29 cellular contexts compared by ENCODE assay signal in the genomic region with DNA sequence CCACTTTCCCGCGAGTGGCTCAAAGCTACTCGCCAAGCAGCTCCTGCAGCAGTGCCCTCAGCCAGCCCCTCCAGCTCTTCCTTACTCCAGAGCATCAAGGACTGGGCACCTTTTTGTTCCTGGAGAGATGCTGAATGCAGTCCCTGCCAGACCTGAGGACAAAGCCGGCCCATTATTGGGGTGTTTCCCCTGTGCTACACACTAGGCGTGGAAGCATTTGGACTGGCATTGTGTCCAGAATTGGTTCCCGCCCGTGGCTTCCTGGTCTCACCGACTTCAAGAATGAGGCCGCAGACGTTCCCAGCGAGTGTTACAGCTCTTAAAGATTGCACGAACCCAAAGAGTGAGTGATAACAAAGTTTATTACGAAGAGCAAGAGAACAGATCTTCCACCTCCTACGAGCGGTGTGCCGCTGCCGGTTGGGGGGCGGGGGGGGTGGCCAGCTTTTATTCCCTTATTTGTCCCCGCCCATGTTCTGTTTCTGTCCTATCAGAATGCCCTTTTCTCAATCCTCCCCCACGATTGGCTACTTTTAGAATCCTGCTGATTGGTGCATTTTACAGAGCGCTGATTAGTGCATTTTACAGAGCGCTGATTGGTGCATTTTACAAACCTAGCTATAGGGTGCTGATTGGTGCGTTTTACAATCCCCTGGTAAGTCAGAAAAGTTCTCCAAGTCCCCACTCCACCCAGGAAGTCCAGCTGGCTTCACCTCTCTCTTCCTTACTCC.
"Had no signal": no experiment of that assay in that cellular context is flagged by ENCODE, and none has a peak within 500 bp of the region (broad histone marks: within the 10 kb centered on the region; RNA-seq: fewer than 3 reads in every experiment).

No MANE protein-coding gene starts in this region.

- H3K9me3 ChIP-seq: gastrocnemius medialis, heart right ventricle had no signal

- H3K27me3 ChIP-seq: brain microvascular endothelial cell, foreskin keratinocyte, hepatocyte had no signal

- H3K4me3 ChIP-seq: gastrocnemius medialis, heart right ventricle, hepatocyte had no signal

- FAIRE-seq: astrocyte, colon, endometrium had no signal

- H3K4me1 ChIP-seq: foreskin keratinocyte, gastrocnemius medialis, heart right ventricle had no signal

- H3K4me2 ChIP-seq: hepatocyte had no signal

- H3K79me2 ChIP-seq: hepatocyte had no signal

- H3K27ac ChIP-seq: brain microvascular endothelial cell, foreskin keratinocyte, gastrocnemius medialis, heart right ventricle, hepatocyte had no signal

- H3K36me3 ChIP-seq: brain microvascular endothelial cell, gastrocnemius medialis, heart right ventricle had no signal

- DNase-seq: activated CD4-positive, alpha-beta memory T cell treated with anti-CD3 and anti-CD28 coated beads, Interleukin-2, amount 10 ng/mL, durations not matched to agents 7 days and 5 days; activated CD4-positive, alpha-beta T cell treated with anti-CD3 and anti-CD28 coated beads for 1 hour; activated CD4-positive, alpha-beta T cell treated with anti-CD3 and anti-CD28 coated beads for 4 hours; activated CD4-positive, alpha-beta T cell treated with anti-CD3 and anti-CD28 coated beads, Interleukin-2, amount 10 ng/mL, durations not matched to agents 7 days and 5 days; activated CD4-positive, alpha-beta T cell treated with anti-CD3 and anti-CD28 coated beads, Interleukin-2, amount 50 U/mL, for 4 hours; activated CD8-positive, alpha-beta memory T cell treated with anti-CD3 and anti-CD28 coated beads, Interleukin-2, amount 50 U/mL, for 48 hours; activated gamma-delta T cell; activated naive CD4-positive, alpha-beta T cell; activated naive CD4-positive, alpha-beta T cell treated with anti-CD3 and anti-CD28 coated beads, Interleukin-2, amount 10 ng/mL, durations not matched to agents 7 days and 5 days; activated naive CD8-positive, alpha-beta T cell treated with anti-CD3 and anti-CD28 coated beads, Interleukin-2, amount 10 ng/mL, durations not matched to agents 7 days and 5 days; activated T-cell treated with anti-CD3 and anti-CD28 coated beads for 4 hours; activated T-cell treated with anti-CD3 and anti-CD28 coated beads, Interleukin-2, amount 50 U/mL, for 24 hours; activated T-cell treated with anti-CD3 and anti-CD28 coated beads, Interleukin-2, amount 50 U/mL, for 72 hours; brain microvascular endothelial cell; caudate nucleus; cortex of kidney; effector CD8-positive, alpha-beta T cell; foreskin keratinocyte; gastrocnemius medialis; glutamatergic neuron; heart right ventricle; T-helper 2 cell had no signal

- ATAC-seq: activated naive CD4-positive, alpha-beta T cell treated with anti-CD3 and anti-CD28 coated beads, Interleukin-2, amount 50 U/mL, for 72 hours; activated T-cell treated with anti-CD3 and anti-CD28 coated beads, Interleukin-2, amount 50 U/mL, for 72 hours; esophagus mucosa; foreskin keratinocyte; gastrocnemius medialis; heart right ventricle; WTC11 had no signal

- H2AFZ ChIP-seq: hepatocyte had no signal
